In the genomic region with DNA sequence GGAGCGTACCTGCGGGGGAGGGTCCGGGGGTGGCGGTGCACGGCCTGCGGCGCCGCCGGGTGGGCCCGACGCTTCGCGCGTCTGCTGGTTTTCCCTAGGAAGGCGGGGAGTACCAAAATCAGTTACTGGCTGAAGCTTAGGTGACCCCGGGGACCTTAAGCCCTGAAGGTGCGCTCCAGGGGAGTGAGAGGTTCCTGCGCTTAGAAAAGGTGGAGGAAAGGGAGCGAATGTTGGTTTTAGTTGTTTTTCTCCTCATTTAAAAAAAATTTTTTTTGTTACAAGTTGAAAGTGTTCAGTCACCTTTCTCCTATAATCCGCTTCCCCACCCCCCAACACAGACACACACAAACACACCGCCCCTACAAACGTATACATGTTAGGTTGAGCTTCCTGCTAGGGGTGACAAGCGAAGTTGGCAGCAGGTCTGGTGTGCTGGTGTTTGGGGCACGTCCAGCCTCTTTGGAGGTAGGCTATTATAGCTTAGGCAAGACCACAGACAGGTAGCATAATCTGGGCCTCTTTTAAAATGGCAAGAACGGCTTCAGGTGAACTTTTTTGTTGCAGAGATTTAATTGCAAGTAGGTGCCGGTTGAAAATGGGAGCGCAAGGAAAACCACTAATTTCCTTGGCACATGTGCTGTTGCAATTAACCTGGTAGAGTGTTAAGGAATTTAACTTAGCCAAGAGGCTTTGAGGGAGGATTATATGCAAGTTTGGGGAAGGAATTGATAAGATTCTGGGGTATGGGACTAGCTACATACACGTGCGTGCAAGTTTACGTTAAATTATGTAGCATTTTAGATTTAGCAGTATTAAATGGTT, we compare ENCODE assay signal across 8 cellular contexts. TPM values are rescaled to one million over a fixed set of nuclear protein-coding genes. Genes with fewer than 3 reads are reported as not detected.
DNase-seq lines count a peak whose midpoint lies in the region; ATAC-seq and TF ChIP-seq lines count a peak whose summit lies in the region.

No MANE protein-coding gene starts in this region.

- peaks cover 22 to 53% (median 41%) of the 10 kb centered on the region in 4 donors for H3K4me1 Mint-ChIP-seq in CD4-positive, alpha-beta memory T cell
- H3K4me1 Mint-ChIP-seq in naive thymus-derived CD8-positive, alpha-beta T cell = peaks cover 16 to 58% (median 44%) of the 10 kb centered on the region in 4 donors
- peaks cover 51% of the 10 kb centered on the region for H3K4me1 Mint-ChIP-seq in type B pancreatic cell (ENCODE audit: unreplicated experiment)

- peak; percentile 27 for ATAC-seq in GM21576 (IDR thresholded peaks at IDR 0.05; ENCODE audit: unreplicated experiment)
- peak; percentile 5 to 7 for ATAC-seq in naive thymus-derived CD8-positive, alpha-beta T cell

- H3K9me3 ChIP-seq in CD4-positive, alpha-beta memory T cell (ENCODE audit: control insufficient read depth in 1 of 2, low read length in 2 of 2) = no peaks in the 10 kb centered on the region

- CTCF ChIA-PET in CD4-positive, alpha-beta memory T cell (lab: Charles Lee; ENCODE audit: partially characterized antibody) = interaction anchor here (0.6 to 2.4 kb wide), 13 partner anchors 14 to 101 kb away, joined by 3 to 10 read pairs (median 4); no protein-coding TSS in a partner anchor

- H3K27me3 ChIP-seq in CD4-positive, alpha-beta memory T cell (ENCODE audit: insufficient read depth, low read length) = no peaks in the 10 kb centered on the region

- no peaks in the 10 kb centered on the region for H3K9me3 Mint-ChIP-seq in CD4-positive, alpha-beta memory T cell
- no peaks in the 10 kb centered on the region for H3K9me3 Mint-ChIP-seq in naive thymus-derived CD8-positive, alpha-beta T cell
- H3K9me3 Mint-ChIP-seq in type B pancreatic cell = peaks cover under 1% of the 10 kb centered on the region

- peak overlapping the region in 6 of 7 donors; percentile 88 to 99 (median 96) for H3K27ac Mint-ChIP-seq in CD4-positive, alpha-beta memory T cell
- peak overlapping the region in 8 of 10 donors; percentile 55 to 99 (median 96) for H3K27ac Mint-ChIP-seq in naive thymus-derived CD8-positive, alpha-beta T cell
- H3K27ac Mint-ChIP-seq in type B pancreatic cell = peak overlapping the region; percentile 84

- peak overlapping the region; percentile 61 to 88 for H3K4me3 ChIP-seq in CD4-positive, alpha-beta memory T cell (ENCODE audit: low read length in 2 of 2)
- peak overlapping the region; percentile 72 for H3K4me3 ChIP-seq in epithelial cell of esophagus (ENCODE audit: low read length)

- intact Hi-C loops in CD4-positive, alpha-beta memory T cell (cut with micrococcal nuclease) = loop anchor here (1.0 to 10.0 kb wide), 4 partner anchors 85 to 909 kb away; a partner anchor contains a TSS

- H3K36me3 Mint-ChIP-seq in CD4-positive, alpha-beta memory T cell = peaks cover 0 to 13% of the 10 kb centered on the region in 2 donors
- H3K36me3 Mint-ChIP-seq in naive thymus-derived CD8-positive, alpha-beta T cell = no peaks in the 10 kb centered on the region
- H3K36me3 Mint-ChIP-seq in type B pancreatic cell = peaks cover 2% of the 10 kb centered on the region

- peak overlapping the region in 3 of 8 donors; percentile 98 to 100 (median 100) for H3K4me3 Mint-ChIP-seq in CD4-positive, alpha-beta memory T cell
- peak overlapping the region in 1 of 10 donors; percentile 100 for H3K4me3 Mint-ChIP-seq in naive thymus-derived CD8-positive, alpha-beta T cell
- no peak overlapping the region for H3K4me3 Mint-ChIP-seq in type B pancreatic cell

- TF ChIP-seq CTCF in epithelial cell of esophagus (IDR thresholded peaks at IDR 0.05; ENCODE audit: insufficient read depth, low read depth, low read length, missing control alignments) = no peak
- no peak for TF ChIP-seq CTCF in type B pancreatic cell (conservative IDR thresholded peaks at IDR 0.05)

- POLR2A ChIA-PET in CD4-positive, alpha-beta memory T cell (lab: Charles Lee; ENCODE audit: partially characterized antibody) = interaction anchor here (0.6 to 10.1 kb wide), 31 partner anchors 10 to 910 kb away, joined by 3 to 116 read pairs (median 4); a partner anchor contains a TSS
- POLR2A ChIA-PET in naive thymus-derived CD8-positive, alpha-beta T cell (lab: Charles Lee) = interaction anchor here (0.7 to 5.3 kb wide), 14 partner anchors 9 to 297 kb away, joined by 3 to 87 read pairs (median 4); a partner anchor contains a TSS

- H3K27me3 Mint-ChIP-seq in CD4-positive, alpha-beta memory T cell = no peaks in the 10 kb centered on the region
- H3K27me3 Mint-ChIP-seq in naive thymus-derived CD8-positive, alpha-beta T cell = no peaks in the 10 kb centered on the region
- no peaks in the 10 kb centered on the region for H3K27me3 Mint-ChIP-seq in type B pancreatic cell

- peak; percentile 49 to 80 (median 67) for DNase-seq in CD4-positive, alpha-beta memory T cell
- peak; percentile 51 for DNase-seq in NCI-H146 treated with DMSO at 0.1 percent for 48 hours (lab: John Stamatoyannopoulos, UW; ENCODE audit: unreplicated experiment)
- DNase-seq in activated CD8-positive, alpha-beta memory T cell treated with anti-CD3 and anti-CD28 coated beads for 24 hours = peak; percentile 81
- DNase-seq in epithelial cell of esophagus (ENCODE audit: low read depth) = peak; percentile 49
- peak; percentile 21 to 80 (median 55) for DNase-seq in naive thymus-derived CD8-positive, alpha-beta T cell
- no peak for DNase-seq in type B pancreatic cell (ENCODE audit: extremely low spot score, unreplicated experiment)
- DNase-seq in iPS-NIHi7 (ENCODE audit: extremely low spot score) = no peak

- no peaks in the 10 kb centered on the region for H3K36me3 ChIP-seq in CD4-positive, alpha-beta memory T cell (ENCODE audit: insufficient read depth, low read length)

- peak overlapping the region; percentile 81 for H3K27ac ChIP-seq in CD4-positive, alpha-beta memory T cell (ENCODE audit: low read depth, low read length)

- H3K4me1 ChIP-seq in CD4-positive, alpha-beta memory T cell (ENCODE audit: insufficient read depth, low read length) = peaks cover 50% of the 10 kb centered on the region

RNA-seq across cellular contexts. Expression of a gene that starts 0.9 kb away (rescaled TPM):
- 100 to 1,000 TPM; 365 to 374 TPM for total RNA-seq in CD4-positive, alpha-beta memory T cell
- 100 to 1,000 TPM; 525 to 613 TPM for polyA plus RNA-seq in CD4-positive, alpha-beta memory T cell
- total RNA-seq in naive thymus-derived CD8-positive, alpha-beta T cell = 100 to 1,000 TPM; 332 to 358 TPM
- polyA plus RNA-seq in naive thymus-derived CD8-positive, alpha-beta T cell = 100 to 1,000 TPM; 356 to 405 (median 359) TPM
- 140 and 183 TPM in 2 replicates for total RNA-seq in type B pancreatic cell (ENCODE audit: low replicate concordance)

Comparison
In these comparisons a context has a peak if more than half of its experiments do, and no peak if none do; other contexts are left out.
1. DNase-seq: peak in CD4-positive, alpha-beta memory T cell (5 of 5), NCI-H146 treated with DMSO at 0.1 percent for 48 hours (single experiment), activated CD8-positive, alpha-beta memory T cell treated with anti-CD3 and anti-CD28 coated beads for 24 hours (single experiment), epithelial cell of esophagus (single experiment) and naive thymus-derived CD8-positive, alpha-beta T cell (10 of 10); none in type B pancreatic cell (single experiment) and iPS-NIHi7 (single experiment).
2. Peak in every context shown above with its lines, with median percentiles within 50 percentile points of each other: H3K27ac Mint-ChIP-seq.